ENCODE assay signal across 1 cellular context in the genomic region with DNA sequence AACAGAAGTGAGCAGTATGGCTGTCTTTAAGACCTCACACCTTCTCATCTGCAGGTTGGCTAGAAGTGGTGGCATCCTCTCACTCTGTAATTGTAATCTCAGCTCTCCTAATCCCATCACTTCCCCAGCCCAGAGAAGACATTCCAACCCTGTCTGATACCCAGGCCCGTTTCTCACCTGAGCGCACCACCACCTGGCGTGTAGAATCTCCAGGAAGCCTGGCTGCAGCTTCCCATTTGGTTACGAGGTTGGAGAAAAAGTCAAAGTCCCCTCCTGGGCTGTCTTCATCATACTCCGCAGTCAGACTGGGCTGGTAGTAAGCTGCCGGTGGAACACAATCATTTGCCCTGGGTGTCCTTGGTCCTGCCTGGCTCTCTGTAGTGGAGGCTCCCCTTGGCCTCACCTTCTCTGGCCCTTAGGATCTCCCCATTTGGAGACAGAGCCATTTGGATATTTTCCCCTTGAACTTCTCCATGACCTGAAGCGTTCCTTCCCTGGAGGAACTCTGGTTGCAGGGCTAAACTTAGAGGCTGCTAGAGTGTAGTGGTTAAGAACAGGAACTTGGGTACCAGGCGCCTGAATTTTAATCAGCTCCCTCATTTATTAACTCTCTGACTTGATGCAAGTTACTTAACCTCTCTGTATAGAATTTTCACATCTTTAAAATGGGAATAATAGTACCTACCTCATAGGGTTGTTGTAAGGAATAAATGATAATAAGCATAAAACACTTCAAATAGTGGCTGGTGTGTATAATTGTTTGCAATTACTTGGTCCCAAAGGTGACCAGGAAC.
A peak's percentile ranks its signal among the peaks of the same experiment; 100 is the strongest.
TF ChIP-seq lines count a peak whose summit lies in the region.

No MANE protein-coding gene starts in this region.

TF ChIP-seq in K562, 482 proteins besides CTCF, POLR2A, EP300 and RAD21:
- TF ChIP-seq SRSF9 (IDR thresholded peaks at IDR 0.05; ENCODE audit: borderline replicate concordance, low read depth, low read length) (no peak), POLR2B (IDR thresholded peaks at IDR 0.05; ENCODE audit: low read depth, partially characterized antibody) (peak; percentile 32)
